ENCODE assay signal across 8 cellular contexts in the genomic region with DNA sequence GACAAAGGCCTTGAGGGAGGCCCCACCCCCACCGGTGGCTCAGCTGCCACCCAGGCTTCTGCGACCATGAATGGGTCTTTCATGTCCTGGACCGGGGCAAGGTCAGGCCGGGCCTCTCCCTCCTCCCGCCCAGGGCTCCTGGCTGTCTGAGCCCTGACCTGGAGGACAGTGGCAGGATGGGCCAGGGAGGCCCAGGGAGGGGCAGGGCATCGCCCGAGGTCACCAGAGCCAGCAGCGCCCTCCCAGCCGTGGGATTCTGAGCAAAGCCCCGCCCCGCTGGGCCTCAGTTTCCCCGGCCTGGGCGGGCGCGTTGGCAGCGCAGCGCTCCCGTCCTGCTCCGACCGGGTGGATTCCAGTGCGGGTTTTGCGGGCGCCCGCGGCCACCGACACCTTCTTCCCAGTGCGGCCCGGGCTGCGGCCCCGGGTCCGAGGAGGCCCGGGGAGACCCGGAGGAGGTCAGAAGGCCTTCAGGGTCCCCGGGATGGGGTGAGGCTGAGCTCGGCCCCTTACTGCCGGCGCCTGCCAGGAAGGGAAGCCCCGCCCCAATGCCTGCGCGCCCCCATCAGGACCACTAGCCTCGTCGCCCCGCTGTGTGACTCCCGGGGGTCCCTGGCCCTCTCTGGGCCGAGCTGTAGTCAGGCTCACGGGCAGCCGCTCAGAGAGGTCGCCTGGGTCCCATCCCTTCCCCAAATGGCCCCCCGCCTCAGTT. TPM values are rescaled to one million over a fixed set of nuclear protein-coding genes. Genes with fewer than 3 reads are reported as not detected.
DNase-seq lines count a peak whose midpoint lies in the region; ATAC-seq and TF ChIP-seq lines count a peak whose summit lies in the region.

No MANE protein-coding gene starts in this region.

- TF ChIP-seq CTCF in endothelial cell (IDR thresholded peaks at IDR 0.05; ENCODE audit: unreplicated experiment), result no peak
- TF ChIP-seq CTCF in parathyroid adenoma (IDR thresholded peaks at IDR 0.05), result no peak

- H3K9ac ChIP-seq in ES-I3 (ENCODE audit: low read depth, low read length) (peak overlapping the region; percentile 88), NT2/D1 (ENCODE audit: insufficient read length, low read depth) (peak overlapping the region; percentile 76), parathyroid adenoma (no peak overlapping the region)

- H3K4me1 Mint-ChIP-seq in endothelial cell (ENCODE audit: unreplicated experiment), result peaks cover 7% of the 10 kb centered on the region

- H3K36me3 ChIP-seq in ES-I3 (ENCODE audit: insufficient read depth, low read length) (no peaks in the 10 kb centered on the region), NT2/D1 (ENCODE audit: insufficient read depth, insufficient read length, low read length) (no peaks in the 10 kb centered on the region), parathyroid adenoma (ENCODE audit: control insufficient read depth, insufficient read depth, low read length) (no peaks in the 10 kb centered on the region)

- H3K4me1 ChIP-seq in ES-I3 (ENCODE audit: insufficient read depth, low read length) (peaks cover 13% of the 10 kb centered on the region; the same call in 1 of the 2 replicates), NT2/D1 (ENCODE audit: insufficient read depth, insufficient read length) (peaks cover 35% of the 10 kb centered on the region), parathyroid adenoma (peaks cover 1% of the 10 kb centered on the region)

- H3K4me2 ChIP-seq in parathyroid adenoma (ENCODE audit: low read length), result peak overlapping the region; percentile 80

- H2AFZ ChIP-seq in parathyroid adenoma, result peak overlapping the region; percentile 65

- H3K9me3 ChIP-seq in ES-I3 (ENCODE audit: control insufficient read depth, insufficient read depth, low read length), result no peaks in the 10 kb centered on the region
- no peaks in the 10 kb centered on the region for H3K9me3 ChIP-seq in NT2/D1 (ENCODE audit: insufficient read depth, low read length)
- no peaks in the 10 kb centered on the region for H3K9me3 ChIP-seq in parathyroid adenoma (ENCODE audit: control insufficient read depth, low read length)

- no peak overlapping the region for H3K27ac Mint-ChIP-seq in endothelial cell (ENCODE audit: unreplicated experiment)

- no peak overlapping the region for H3K4me3 Mint-ChIP-seq in endothelial cell (ENCODE audit: unreplicated experiment)

- no peak for ATAC-seq in GM19395 (IDR thresholded peaks at IDR 0.05; ENCODE audit: unreplicated experiment)

- H3K27me3 Mint-ChIP-seq in endothelial cell (ENCODE audit: unreplicated experiment), result peaks cover 16% of the 10 kb centered on the region

- H3K27me3 ChIP-seq in NT2/D1 (ENCODE audit: insufficient read depth, insufficient read length) (peaks cover 22% of the 10 kb centered on the region), parathyroid adenoma (ENCODE audit: control insufficient read depth, insufficient read depth, low read length) (no peaks in the 10 kb centered on the region)

- no peaks in the 10 kb centered on the region for H3K79me2 ChIP-seq in parathyroid adenoma

- no peak overlapping the region for H3K27ac ChIP-seq in parathyroid adenoma

- no peaks in the 10 kb centered on the region for H3K9me3 Mint-ChIP-seq in endothelial cell (ENCODE audit: unreplicated experiment)

- H3K36me3 Mint-ChIP-seq in endothelial cell (ENCODE audit: low read depth, unreplicated experiment), result no peaks in the 10 kb centered on the region

- DNase-seq in NT2/D1 (ENCODE audit: low read depth, low spot score), result no peak
- peak; percentile 53 for DNase-seq in endothelial cell (ENCODE audit: low spot score)
- no peak for DNase-seq in activated effector memory CD4-positive, alpha-beta T cell treated with anti-CD3 and anti-CD28 coated beads, Interleukin-2, amount 50 U/mL, for 16 hours
- no peak for DNase-seq in islet precursor cell
- no peak for DNase-seq in SIG-M5 treated with dmso at 0.1 percent for 504 hours (lab: John Stamatoyannopoulos, UW; ENCODE audit: unreplicated experiment)

- H3K4me3 ChIP-seq in NT2/D1 (ENCODE audit: insufficient read length, low read depth), result peak overlapping the region; percentile 75
- peak overlapping the region; percentile 63 for H3K4me3 ChIP-seq in parathyroid adenoma (ENCODE audit: low read depth, low read length)

RNA-seq across cellular contexts. Expression of a gene that starts 24.6 kb away (rescaled TPM):
- 43.7 TPM for total RNA-seq in endothelial cell (ENCODE audit: unreplicated experiment)

RNA-seq across cellular contexts. Expression of a gene that starts 44.3 kb away (rescaled TPM):
- total RNA-seq in endothelial cell (ENCODE audit: unreplicated experiment), result 2.2 TPM

RNA-seq across cellular contexts. Expression of a gene that starts 49.1 kb away (rescaled TPM):
- 0.64 TPM for total RNA-seq in endothelial cell (ENCODE audit: unreplicated experiment)

RNA-seq across cellular contexts. Expression of a gene that starts 55.2 kb away (rescaled TPM):
- total RNA-seq in endothelial cell (ENCODE audit: unreplicated experiment), result 60.1 TPM
